Comparison of ENCODE assay signal across 8 cellular contexts in genomic region chr17:78421534-78422266, GRCh38. TPM values are rescaled to one million over a fixed set of nuclear protein-coding genes. Genes with fewer than 3 reads are reported as not detected.
A peak's percentile ranks its signal among the peaks of the same experiment; 100 is the strongest.
DNase-seq lines count a peak whose midpoint lies in the region; ATAC-seq, FAIRE-seq and TF ChIP-seq lines count a peak whose summit lies in the region.

No MANE protein-coding gene starts in this region.

- no peak overlapping the region for H3K9ac ChIP-seq in liver (ENCODE audit: low read depth in 1 of 2, low read length in 2 of 2)

- in situ Hi-C loops in GM13976 (cut with MboI; ENCODE audit: low sequenced_read_pairs, unreplicated experiment), result no loop called here

- 65% methylated on average over 24 of the region's 24 CpGs for WGBS in liver

- TF ChIP-seq CTCF in GM13976 (IDR thresholded peaks at IDR 0.05; ENCODE audit: borderline replicate concordance, control extremely low read depth, extremely low read depth, insufficient read depth, missing control alignments) (peak; percentile 95), coronary artery (IDR thresholded peaks at IDR 0.05) (peak; percentile 94), liver (IDR thresholded peaks at IDR 0.05; ENCODE audit: low read depth, low read length, missing input control) (peak; percentile 99)

- H3K27me3 ChIP-seq in liver (ENCODE audit: control insufficient read depth in 4 of 4, insufficient read depth in 4 of 4, low read length in 3 of 4), result no peaks in the 10 kb centered on the region

- no peaks in the 10 kb centered on the region for H3K9me3 ChIP-seq in liver (ENCODE audit: control insufficient read depth in 4 of 4, low read length in 3 of 4)

- DNase-seq in GM13976 (ENCODE audit: low spot score) (peak; percentile 89), NCI-H345 treated with DMSO at 0.1 percent for 48 hours (lab: John Stamatoyannopoulos, UW; ENCODE audit: unreplicated experiment) (peak; percentile 54), coronary artery (ENCODE audit: low spot score) (no peak)
- DNase-seq in activated CD4-positive, alpha-beta T cell treated with anti-CD3 and anti-CD28 coated beads, Interleukin-2, amount 50 U/mL, for 1 hour, result peak; percentile 75
- peak; percentile 43 to 61 (median 58) for DNase-seq in stimulated activated CD4-positive, alpha-beta T cell treated with anti-CD3 and anti-CD28 coated beads, TNF-alpha, amount 100 ng/mL, for 4 hours (ENCODE audit: low read depth in 3 of 3)

- no peak overlapping the region for H3K4me3 ChIP-seq in coronary artery
- no peak overlapping the region for H3K4me3 ChIP-seq in liver (ENCODE audit: low read depth in 1 of 3, low read length in 3 of 3)

- TF ChIP-seq RAD21 in liver (IDR thresholded peaks at IDR 0.05), result peak; percentile 97

- H3K36me3 ChIP-seq in liver (ENCODE audit: control insufficient read depth in 4 of 4, insufficient read depth in 3 of 4, low read depth in 1 of 4, low read length in 3 of 4), result peaks cover 6 to 33% (median 15%) of the 10 kb centered on the region in 4 donors

- no peak for ATAC-seq in HG03039 (IDR thresholded peaks at IDR 0.05; ENCODE audit: unreplicated experiment)

- peak overlapping the region in 1 of 2 donors; percentile 8 for H3K27ac ChIP-seq in coronary artery
- peak overlapping the region in 1 of 2 donors; percentile 33 for H3K27ac ChIP-seq in liver (ENCODE audit: low read depth in 1 of 2, low read length in 2 of 2)

- peak; percentile 6 for FAIRE-seq in A204.1 (lab: Jason Lieb, UNC)

- peaks cover 0 to 9% (median 1%) of the 10 kb centered on the region in 4 donors for H3K4me1 ChIP-seq in liver (ENCODE audit: control insufficient read depth in 4 of 4, insufficient read depth in 4 of 4, low read length in 3 of 4)

TF ChIP-seq in liver, 16 proteins besides CTCF, POLR2A, EP300 and RAD21:
- TF ChIP-seq RXRA (IDR thresholded peaks at IDR 0.05) (peak in 1 of 2 donors; percentile 24), HNF4G (IDR thresholded peaks at IDR 0.05) (no peak), FOXA2 (IDR thresholded peaks at IDR 0.05) (peak; percentile 25), JUND (IDR thresholded peaks at IDR 0.05) (no peak), FOXA1 (IDR thresholded peaks at IDR 0.05) (no peak), EGR1 (IDR thresholded peaks at IDR 0.05; ENCODE audit: low read depth in 2 of 2) (no peak), REST (IDR thresholded peaks at IDR 0.05) (no peak), SP1 (IDR thresholded peaks at IDR 0.05) (no peak), GABPA (IDR thresholded peaks at IDR 0.05 in 1 of 2, conservative IDR thresholded peaks at IDR 0.05 in 1 of 2) (no peak), ATF3 (IDR thresholded peaks at IDR 0.05) (no peak), NR2F2 (IDR thresholded peaks at IDR 0.05) (no peak)

RNA-seq across cellular contexts. Expression of gene PGS1, which starts 43.3 kb away (rescaled TPM):
- 10 to 100 TPM; 13.5 to 24.1 TPM for total RNA-seq in liver
- 10 to 100 TPM in 1 of 2 donors, 1 to 10 TPM in 1; 8.1 to 10.9 TPM for polyA plus RNA-seq in liver
